16 cellular contexts compared by ENCODE assay signal in genomic region chr12:4159851-4160250, GRCh38.
"Had no signal": no experiment of that assay in that cellular context is flagged by ENCODE, and none has a peak within 500 bp of the region (broad histone marks: within the 10 kb centered on the region; RNA-seq: fewer than 3 reads in every experiment).

No MANE protein-coding gene starts in this region.

- H3K27me3 Mint-ChIP-seq: naive thymus-derived CD4-positive, alpha-beta T cell had no signal

- H3K9me3 Mint-ChIP-seq: immature natural killer cell had no signal

- DNase-seq: activated CD4-positive, alpha-beta T cell treated with anti-CD3 and anti-CD28 coated beads, Interleukin-2, amount 50 U/mL, for 48 hours; activated CD8-positive, alpha-beta memory T cell treated with anti-CD3 and anti-CD28 coated beads, Interleukin-2, amount 50 U/mL, for 4 hours; body of pancreas; dermis blood vessel endothelial cell; effector memory CD4-positive, alpha-beta T cell; esophagus squamous epithelium; immature natural killer cell; mesendoderm; naive thymus-derived CD4-positive, alpha-beta T cell; ovary; psoas muscle; right cardiac atrium; Right ventricle myocardium superior; SK-N-SH; stomach; trophoblast cell had no signal

- H3K4me3 Mint-ChIP-seq: immature natural killer cell had no signal

- ATAC-seq: body of pancreas; naive thymus-derived CD4-positive, alpha-beta T cell; psoas muscle; right cardiac atrium had no signal
